ENCODE assay signal across 14 cellular contexts in the genomic region with DNA sequence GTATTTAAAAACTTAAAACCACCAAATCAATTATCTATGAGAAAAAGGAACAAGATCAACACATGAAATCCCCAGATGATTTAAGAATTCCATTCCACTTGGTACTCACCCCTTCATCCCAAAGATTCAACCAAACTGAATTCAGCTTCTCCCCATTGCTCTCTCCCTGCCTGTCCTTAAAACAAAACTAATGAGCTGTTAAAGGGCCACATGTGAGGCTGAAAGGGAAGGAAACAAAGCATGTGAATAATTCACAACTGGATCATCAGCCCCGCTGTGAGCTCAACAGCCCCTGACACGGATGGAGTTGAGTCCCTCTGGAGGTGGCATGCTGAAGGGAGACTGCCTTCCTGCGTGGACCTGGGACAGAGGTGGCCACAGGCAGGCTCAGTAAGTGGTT. TPM values are rescaled to one million over a fixed set of nuclear protein-coding genes. Genes with fewer than 3 reads are reported as not detected.
A peak's percentile ranks its signal among the peaks of the same experiment; 100 is the strongest.
DNase-seq lines count a peak whose midpoint lies in the region; ATAC-seq and TF ChIP-seq lines count a peak whose summit lies in the region.
"Had no signal": no experiment of that assay in that cellular context is flagged by ENCODE, and none has a peak within 500 bp of the region (broad histone marks: within the 10 kb centered on the region; RNA-seq: fewer than 3 reads in every experiment).

No MANE protein-coding gene starts in this region.

- peaks cover 10% of the 10 kb centered on the region for H3K27me3 Mint-ChIP-seq in GM23338 (ENCODE audit: insufficient read depth, low read depth, poor library complexity)

- DNase-seq in CD1c-positive myeloid dendritic cell (ENCODE audit: extremely low spot score), result peak; percentile 7
- peak; percentile 68 for DNase-seq in GM23338 (ENCODE audit: low spot score)
- no peak for DNase-seq in PC-9
- DNase-seq in hepatic stellate cell (ENCODE audit: low spot score), result no peak
- DNase-seq in globus pallidus (ENCODE audit: low spot score), result no peak
- no peak for DNase-seq in T-helper 9 cell
- DNase-seq: activated CD4-positive, alpha-beta T cell treated with anti-CD3 and anti-CD28 coated beads, Interleukin-2, amount 50 U/mL, for 48 hours; hippocampal formation; Karpas-422; NCI-H2081 treated with DMSO at 0.1 percent for 48 hours; testis had no signal

- H3K4me2 ChIP-seq in GM23338 (peak overlapping the region; percentile 30; the same call in 1 of the 2 replicates), PC-9 (no peak overlapping the region)

- BruUV-seq in PC-9 (replicated peaks; lab: Mats Ljungman, UMichigan), result no TSS peak

- peak overlapping the region; percentile 32; the same call in 1 of the 3 replicates for H3K4me3 Mint-ChIP-seq in GM23338
- H3K4me3 Mint-ChIP-seq: T-helper 2 cell treated with Interferon-gamma antibody and Interleukin-4, amounts not matched to agents 5 μg/mL and 100 μg/mL, for 36 hours had no signal

- H3K27me3 ChIP-seq in GM23338 (ENCODE audit: insufficient read depth) (no peaks in the 10 kb centered on the region), PC-9 (ENCODE audit: insufficient read depth, low read depth) (no peaks in the 10 kb centered on the region), iPS-20b (ENCODE audit: insufficient read depth, low read length) (no peaks in the 10 kb centered on the region)
- H3K27me3 ChIP-seq: testis had no signal

- intact Hi-C loops in PC-9 (cut with micrococcal nuclease; ENCODE audit: unreplicated experiment), result no loop called here

- ATAC-seq in GM23338 (peak; percentile 72), HG03439 (IDR thresholded peaks at IDR 0.05; ENCODE audit: unreplicated experiment) (no peak)

- no peaks in the 10 kb centered on the region for H3K9me3 Mint-ChIP-seq in GM23338
- H3K9me3 Mint-ChIP-seq: T-helper 2 cell treated with Interferon-gamma antibody and Interleukin-4, amounts not matched to agents 5 μg/mL and 100 μg/mL, for 36 hours had no signal

- CTCF ChIA-PET in PC-9 (lab: Charles Lee), result no interaction called here

- POLR2A ChIA-PET in PC-9 (lab: Charles Lee; ENCODE audit: unreplicated experiment), result interaction anchor here (0.6 kb wide), 1 partner anchor 175 kb away, joined by 3 read pairs; no protein-coding TSS in a partner anchor

- H3K9me2 ChIP-seq in GM23338 (ENCODE audit: insufficient read depth), result no peaks in the 10 kb centered on the region
- H3K9me2 ChIP-seq in PC-9 (ENCODE audit: insufficient read depth), result no peaks in the 10 kb centered on the region

- H3K79me2 ChIP-seq in GM23338 (replicated peaks; ENCODE audit: insufficient read depth) (peaks cover 92% of the 10 kb centered on the region), PC-9 (ENCODE audit: low read depth) (peaks cover 96% of the 10 kb centered on the region)

- peaks cover 6% of the 10 kb centered on the region; the same call in 1 of the 2 replicates for H4K20me1 ChIP-seq in GM23338 (replicated peaks; ENCODE audit: insufficient read depth)
- peaks cover 6% of the 10 kb centered on the region for H4K20me1 ChIP-seq in PC-9 (ENCODE audit: insufficient read depth)

- H3K27ac Mint-ChIP-seq in GM23338, result peak overlapping the region; percentile 91
- H3K27ac Mint-ChIP-seq: T-helper 2 cell treated with Interferon-gamma antibody and Interleukin-4, amounts not matched to agents 5 μg/mL and 100 μg/mL, for 36 hours had no signal

- TF ChIP-seq CTCF in GM23338 (conservative IDR thresholded peaks at IDR 0.05; ENCODE audit: low read depth in 2 of 2), result no peak
- TF ChIP-seq CTCF in PC-9 (conservative IDR thresholded peaks at IDR 0.05), result no peak

- H3K4me1 Mint-ChIP-seq in GM23338, result peaks cover 62% of the 10 kb centered on the region

- no peaks in the 10 kb centered on the region for H3F3A ChIP-seq in GM23338 (replicated peaks; ENCODE audit: low read depth)
- H3F3A ChIP-seq in PC-9 (ENCODE audit: insufficient read depth, low read depth), result peaks cover 41% of the 10 kb centered on the region

- peaks cover 13% of the 10 kb centered on the region for H3K36me3 Mint-ChIP-seq in GM23338 (ENCODE audit: low read depth)

- H3K9me3 ChIP-seq in PC-9 (ENCODE audit: insufficient read depth, low read depth), result no peaks in the 10 kb centered on the region
- no peaks in the 10 kb centered on the region for H3K9me3 ChIP-seq in iPS-20b (ENCODE audit: insufficient read depth, low read depth, low read length)
- H3K9me3 ChIP-seq: testis had no signal

- no peak overlapping the region for H3K4me3 ChIP-seq in GM23338
- H3K4me3 ChIP-seq in PC-9, result no peak overlapping the region
- H3K4me3 ChIP-seq in iPS-20b (ENCODE audit: low read length), result peak overlapping the region; percentile 12; the same call in 1 of the 2 replicates
- H3K4me3 ChIP-seq: testis had no signal

- no peak overlapping the region for H2AFZ ChIP-seq in GM23338
- H2AFZ ChIP-seq in PC-9, result no peak overlapping the region

- peaks cover 48% of the 10 kb centered on the region for H3K4me1 ChIP-seq in GM23338 (ENCODE audit: insufficient read depth)
- peaks cover 40% of the 10 kb centered on the region for H3K4me1 ChIP-seq in PC-9 (replicated peaks; ENCODE audit: insufficient read depth)
- H3K4me1 ChIP-seq in iPS-20b (ENCODE audit: insufficient read depth, low read length), result peaks cover 35% of the 10 kb centered on the region
- H3K4me1 ChIP-seq: testis had no signal

- H3K27ac ChIP-seq in GM23338 (ENCODE audit: low read depth), result peak overlapping the region; percentile 34
- peak overlapping the region; percentile 63 for H3K27ac ChIP-seq in PC-9
- no peak overlapping the region for H3K27ac ChIP-seq in iPS-20b (ENCODE audit: low read length)
- H3K27ac ChIP-seq: testis had no signal

- H3K36me3 ChIP-seq in GM23338 (ENCODE audit: insufficient read depth), result no peaks in the 10 kb centered on the region
- H3K36me3 ChIP-seq in PC-9 (ENCODE audit: low read depth), result peaks cover 13% of the 10 kb centered on the region
- no peaks in the 10 kb centered on the region for H3K36me3 ChIP-seq in iPS-20b (ENCODE audit: insufficient read depth, low read depth, low read length)

- H3K9ac ChIP-seq in iPS-20b (ENCODE audit: low read depth, low read length), result no peak overlapping the region

TF ChIP-seq in GM23338, 12 proteins besides CTCF, POLR2A, EP300 and RAD21 (continues in another document):
- TF ChIP-seq, protein P1, sequence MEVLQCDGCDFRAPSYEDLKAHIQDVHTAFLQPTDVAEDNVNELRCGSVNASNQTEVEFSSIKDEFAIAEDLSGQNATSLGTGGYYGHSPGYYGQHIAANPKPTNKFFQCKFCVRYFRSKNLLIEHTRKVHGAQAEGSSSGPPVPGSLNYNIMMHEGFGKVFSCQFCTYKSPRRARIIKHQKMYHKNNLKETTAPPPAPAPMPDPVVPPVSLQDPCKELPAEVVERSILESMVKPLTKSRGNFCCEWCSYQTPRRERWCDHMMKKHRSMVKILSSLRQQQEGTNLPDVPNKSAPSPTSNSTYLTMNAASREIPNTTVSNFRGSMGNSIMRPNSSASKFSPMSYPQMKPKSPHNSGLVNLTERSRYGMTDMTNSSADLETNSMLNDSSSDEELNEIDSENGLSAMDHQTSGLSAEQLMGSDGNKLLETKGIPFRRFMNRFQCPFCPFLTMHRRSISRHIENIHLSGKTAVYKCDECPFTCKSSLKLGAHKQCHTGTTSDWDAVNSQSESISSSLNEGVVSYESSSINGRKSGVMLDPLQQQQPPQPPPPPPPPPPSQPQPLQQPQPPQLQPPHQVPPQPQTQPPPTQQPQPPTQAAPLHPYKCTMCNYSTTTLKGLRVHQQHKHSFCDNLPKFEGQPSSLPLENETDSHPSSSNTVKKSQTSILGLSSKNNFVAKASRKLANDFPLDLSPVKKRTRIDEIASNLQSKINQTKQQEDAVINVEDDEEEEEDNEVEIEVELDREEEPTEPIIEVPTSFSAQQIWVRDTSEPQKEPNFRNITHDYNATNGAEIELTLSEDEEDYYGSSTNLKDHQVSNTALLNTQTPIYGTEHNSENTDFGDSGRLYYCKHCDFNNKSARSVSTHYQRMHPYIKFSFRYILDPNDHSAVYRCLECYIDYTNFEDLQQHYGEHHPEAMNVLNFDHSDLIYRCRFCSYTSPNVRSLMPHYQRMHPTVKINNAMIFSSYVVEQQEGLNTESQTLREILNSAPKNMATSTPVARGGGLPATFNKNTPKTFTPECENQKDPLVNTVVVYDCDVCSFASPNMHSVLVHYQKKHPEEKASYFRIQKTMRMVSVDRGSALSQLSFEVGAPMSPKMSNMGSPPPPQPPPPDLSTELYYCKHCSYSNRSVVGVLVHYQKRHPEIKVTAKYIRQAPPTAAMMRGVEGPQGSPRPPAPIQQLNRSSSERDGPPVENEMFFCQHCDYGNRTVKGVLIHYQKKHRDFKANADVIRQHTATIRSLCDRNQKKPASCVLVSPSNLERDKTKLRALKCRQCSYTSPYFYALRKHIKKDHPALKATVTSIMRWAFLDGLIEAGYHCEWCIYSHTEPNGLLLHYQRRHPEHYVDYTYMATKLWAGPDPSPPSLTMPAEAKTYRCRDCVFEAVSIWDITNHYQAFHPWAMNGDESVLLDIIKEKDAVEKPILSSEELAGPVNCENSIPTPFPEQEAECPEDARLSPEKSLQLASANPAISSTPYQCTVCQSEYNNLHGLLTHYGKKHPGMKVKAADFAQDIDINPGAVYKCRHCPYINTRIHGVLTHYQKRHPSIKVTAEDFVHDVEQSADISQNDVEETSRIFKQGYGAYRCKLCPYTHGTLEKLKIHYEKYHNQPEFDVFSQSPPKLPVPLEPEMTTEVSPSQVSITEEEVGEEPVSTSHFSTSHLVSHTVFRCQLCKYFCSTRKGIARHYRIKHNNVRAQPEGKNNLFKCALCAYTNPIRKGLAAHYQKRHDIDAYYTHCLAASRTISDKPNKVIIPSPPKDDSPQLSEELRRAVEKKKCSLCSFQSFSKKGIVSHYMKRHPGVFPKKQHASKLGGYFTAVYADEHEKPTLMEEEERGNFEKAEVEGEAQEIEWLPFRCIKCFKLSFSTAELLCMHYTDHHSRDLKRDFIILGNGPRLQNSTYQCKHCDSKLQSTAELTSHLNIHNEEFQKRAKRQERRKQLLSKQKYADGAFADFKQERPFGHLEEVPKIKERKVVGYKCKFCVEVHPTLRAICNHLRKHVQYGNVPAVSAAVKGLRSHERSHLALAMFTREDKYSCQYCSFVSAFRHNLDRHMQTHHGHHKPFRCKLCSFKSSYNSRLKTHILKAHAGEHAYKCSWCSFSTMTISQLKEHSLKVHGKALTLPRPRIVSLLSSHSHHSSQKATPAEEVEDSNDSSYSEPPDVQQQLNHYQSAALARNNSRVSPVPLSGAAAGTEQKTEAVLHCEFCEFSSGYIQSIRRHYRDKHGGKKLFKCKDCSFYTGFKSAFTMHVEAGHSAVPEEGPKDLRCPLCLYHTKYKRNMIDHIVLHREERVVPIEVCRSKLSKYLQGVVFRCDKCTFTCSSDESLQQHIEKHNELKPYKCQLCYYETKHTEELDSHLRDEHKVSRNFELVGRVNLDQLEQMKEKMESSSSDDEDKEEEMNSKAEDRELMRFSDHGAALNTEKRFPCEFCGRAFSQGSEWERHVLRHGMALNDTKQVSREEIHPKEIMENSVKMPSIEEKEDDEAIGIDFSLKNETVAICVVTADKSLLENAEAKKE (CRISPR knock-in tag; IDR thresholded peaks at IDR 0.05), result peak; percentile 16; the same call in 1 of the 2 replicates
- TF ChIP-seq ZNF331 (CRISPR knock-in tag; IDR thresholded peaks at IDR 0.05; ENCODE audit: low read depth), result no peak
- 0 out of 2 replicates have a peak, but pooled peaks have one; percentile 26 for TF ChIP-seq CREB1 (CRISPR knock-in tag; IDR thresholded peaks at IDR 0.05; ENCODE audit: low read depth)
- no peak for TF ChIP-seq POLR2AphosphoS5 (IDR thresholded peaks at IDR 0.05; ENCODE audit: low read depth)

RNA-seq across cellular contexts. Expression of a gene that starts 32.9 kb away (rescaled TPM):
- total RNA-seq in GM23338 (2014; rRNA removed; shearing (Covaris generic)), result 71.0 and 73.7 TPM in 2 replicates
- 26.2 and 28.2 TPM in 2 replicates for polyA plus RNA-seq in GM23338 (2016; fragmentation: Nextera tagmentation; extraction: Ambion mirVana)
- 200 and 207 TPM in 2 replicates for total RNA-seq in PC-9 (2021)

Comparison
In these comparisons a context has a peak if more than half of its experiments do, and no peak if none do; other contexts are left out.
1. DNase-seq: peak in CD1c-positive myeloid dendritic cell (single experiment) and GM23338 (single experiment); none in PC-9 (0 of 2), hepatic stellate cell (single experiment), globus pallidus (single experiment) and T-helper 9 cell (single experiment).